Comparison of ENCODE assay signal across 17 cellular contexts in genomic region chr17:22221344-22221743, GRCh38.
A peak's percentile ranks its signal among the peaks of the same experiment; 100 is the strongest.
DNase-seq lines count a peak whose midpoint lies in the region; ATAC-seq and TF ChIP-seq lines count a peak whose summit lies in the region.
"Had no signal": no experiment of that assay in that cellular context is flagged by ENCODE, and none has a peak within 500 bp of the region (broad histone marks: within the 10 kb centered on the region; RNA-seq: fewer than 3 reads in every experiment).

No MANE protein-coding gene starts in this region.

- TF ChIP-seq CTCF in spleen (IDR thresholded peaks at IDR 0.05 in 8 of 11, conservative IDR thresholded peaks at IDR 0.05 in 3 of 11), result no peak

- no peaks in the 10 kb centered on the region for H3K4me1 ChIP-seq in spleen
- H3K4me1 ChIP-seq: BE2C had no signal

- no peak overlapping the region for H3K4me3 ChIP-seq in spleen

- TF ChIP-seq POLR2A in spleen (IDR thresholded peaks at IDR 0.05), result no peak

- H3K27ac Mint-ChIP-seq in immature natural killer cell, result no peak overlapping the region
- H3K27ac Mint-ChIP-seq in T-helper 2 cell treated with Interferon-gamma antibody and Interleukin-4, amounts not matched to agents 5 μg/mL and 100 μg/mL, for 36 hours, result no peak overlapping the region
- H3K27ac Mint-ChIP-seq: CD4-positive, CD25-positive, alpha-beta regulatory T cell; CD8-positive, alpha-beta memory T cell; H9 had no signal

- no peak for ATAC-seq in left lobe of liver

- H3K9me3 Mint-ChIP-seq in immature natural killer cell, result peaks cover 7 to 34% (median 28%) of the 10 kb centered on the region in 6 donors
- H3K9me3 Mint-ChIP-seq in T-helper 2 cell treated with Interferon-gamma antibody and Interleukin-4, amounts not matched to agents 5 μg/mL and 100 μg/mL, for 36 hours, result peaks cover 20% of the 10 kb centered on the region

- no peaks in the 10 kb centered on the region for H3K27me3 ChIP-seq in spleen (replicated peaks in 1 of 7)
- H3K27me3 ChIP-seq: BE2C had no signal

- peaks cover 0 to 3% (median 0%) of the 10 kb centered on the region in 3 donors for H3K27me3 Mint-ChIP-seq in immature natural killer cell (ENCODE audit: low read depth in 3 of 3)
- no peaks in the 10 kb centered on the region for H3K27me3 Mint-ChIP-seq in T-helper 2 cell treated with Interferon-gamma antibody and Interleukin-4, amounts not matched to agents 5 μg/mL and 100 μg/mL, for 36 hours (ENCODE audit: low read depth)
- H3K27me3 Mint-ChIP-seq: CD4-positive, CD25-positive, alpha-beta regulatory T cell; CD8-positive, alpha-beta memory T cell had no signal

- DNase-seq in RPMI8226 (peak; percentile 64), left lobe of liver (ENCODE audit: low spot score) (peak; percentile 27), spleen (peak; percentile 61), GM19240 (ENCODE audit: insufficient read length, low spot score) (no peak), immature natural killer cell (no peak), DMS79 treated with DMSO at 0.1 percent for 48 hours (lab: John Stamatoyannopoulos, UW) (no peak)
- DNase-seq in T-helper 2 cell treated with Interferon-gamma antibody and Interleukin-4, amounts not matched to agents 5 μg/mL and 100 μg/mL, for 36 hours (ENCODE audit: low spot score), result no peak
- DNase-seq: ACHN; BE2C; C1 segment of cervical spinal cord; CD4-positive, CD25-positive, alpha-beta regulatory T cell; CD8-positive, alpha-beta memory T cell; COR-L47; DMS 273 treated with DMSO at 0.1 percent for 48 hours; DMS53; GOT3; H9 had no signal

- peaks cover 0 to 48% (median 16%) of the 10 kb centered on the region in 8 donors for H3K9me3 ChIP-seq in spleen
- H3K9me3 ChIP-seq: BE2C had no signal

- no peak overlapping the region for H3K4me3 Mint-ChIP-seq in immature natural killer cell
- H3K4me3 Mint-ChIP-seq in T-helper 2 cell treated with Interferon-gamma antibody and Interleukin-4, amounts not matched to agents 5 μg/mL and 100 μg/mL, for 36 hours, result no peak overlapping the region
- H3K4me3 Mint-ChIP-seq: CD4-positive, CD25-positive, alpha-beta regulatory T cell; H9 had no signal

- no peaks in the 10 kb centered on the region for H3K36me3 Mint-ChIP-seq in immature natural killer cell
- H3K36me3 Mint-ChIP-seq in T-helper 2 cell treated with Interferon-gamma antibody and Interleukin-4, amounts not matched to agents 5 μg/mL and 100 μg/mL, for 36 hours (ENCODE audit: low read depth), result no peaks in the 10 kb centered on the region
- H3K36me3 Mint-ChIP-seq: CD4-positive, CD25-positive, alpha-beta regulatory T cell; CD8-positive, alpha-beta memory T cell had no signal

- H3K4me1 Mint-ChIP-seq in immature natural killer cell, result no peaks in the 10 kb centered on the region
- no peaks in the 10 kb centered on the region for H3K4me1 Mint-ChIP-seq in T-helper 2 cell treated with Interferon-gamma antibody and Interleukin-4, amounts not matched to agents 5 μg/mL and 100 μg/mL, for 36 hours (ENCODE audit: low read depth)
- H3K4me1 Mint-ChIP-seq: CD4-positive, CD25-positive, alpha-beta regulatory T cell; CD8-positive, alpha-beta memory T cell; H9 had no signal

- 39 to 72% (median 67%) methylated on average over 5 to 8 of the region's 8 CpGs for whole genome bisulfite sequencing in spleen, 5 donors

- H3K36me3 ChIP-seq in spleen, result no peaks in the 10 kb centered on the region
- H3K36me3 ChIP-seq: BE2C had no signal

- no peak overlapping the region for H3K27ac ChIP-seq in spleen

- intact Hi-C loops in spleen (cut with DNase I; ENCODE audit: low total_unique reads), result no loop called here

Comparison
In these comparisons a context has a peak if more than half of its experiments do, and no peak if none do; other contexts are left out.
1. DNase-seq: peak in RPMI8226 (single experiment), left lobe of liver (single experiment) and spleen (single experiment); none in GM19240 (single experiment), immature natural killer cell (0 of 3), DMS79 treated with DMSO at 0.1 percent for 48 hours (single experiment) and T-helper 2 cell treated with Interferon-gamma antibody and Interleukin-4, amounts not matched to agents 5 μg/mL and 100 μg/mL, for 36 hours (single experiment).